In the genomic region with DNA sequence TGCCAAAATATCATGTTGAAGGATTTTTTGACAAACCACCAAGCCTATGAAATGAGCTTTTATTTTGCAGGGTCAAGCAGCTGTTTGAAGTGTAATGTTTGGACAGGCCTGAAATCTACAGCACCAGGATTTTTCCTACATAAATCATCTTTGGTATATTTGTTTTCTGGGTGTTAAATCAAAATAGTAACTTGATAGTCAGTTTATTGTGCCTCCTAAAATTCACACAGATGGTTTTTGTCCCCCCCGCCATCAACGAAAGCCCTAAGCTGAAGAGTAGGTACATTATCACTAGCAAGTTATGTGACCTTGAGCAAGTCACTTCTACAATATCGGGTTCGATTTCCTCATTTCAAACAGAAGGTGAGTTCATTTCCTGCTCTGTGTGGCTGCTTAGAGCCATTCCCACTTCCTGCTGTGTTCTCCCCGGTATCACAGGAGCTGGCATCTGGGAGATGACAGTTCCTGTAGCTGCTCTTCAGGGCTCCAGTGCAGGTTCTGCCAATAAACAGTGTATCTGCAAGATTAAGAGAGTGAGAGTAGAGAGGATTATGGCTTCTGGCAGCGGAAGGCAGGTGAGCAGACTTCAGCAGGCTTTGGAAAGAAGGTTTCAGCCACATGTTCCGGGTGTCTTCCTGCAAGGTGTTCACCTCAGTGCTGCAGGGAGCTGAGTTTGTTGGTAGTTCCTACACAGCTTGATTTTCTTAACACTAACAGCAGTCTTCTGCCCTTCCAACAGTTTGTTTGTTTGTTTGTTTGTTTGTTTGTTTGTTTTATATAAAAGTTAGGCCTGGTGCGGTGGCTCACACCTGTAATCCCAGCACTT, we compare ENCODE assay signal across 10 cellular contexts. TPM values are rescaled to one million over a fixed set of nuclear protein-coding genes. Genes with fewer than 3 reads are reported as not detected.
DNase-seq lines count a peak whose midpoint lies in the region; ATAC-seq lines count a peak whose summit lies in the region.
"Had no signal": no experiment of that assay in that cellular context is flagged by ENCODE, and none has a peak within 500 bp of the region (broad histone marks: within the 10 kb centered on the region; RNA-seq: fewer than 3 reads in every experiment).

No MANE protein-coding gene starts in this region.

- ATAC-seq in activated CD8-positive, alpha-beta T cell treated with anti-CD3 and anti-CD28 coated beads, Interleukin-2, amount 10 ng/mL, durations not matched to agents 7 days and 5 days = peak; percentile 57
- ATAC-seq in HG03095 (IDR thresholded peaks at IDR 0.05; ENCODE audit: unreplicated experiment) (no peak), HG03354 (IDR thresholded peaks at IDR 0.05; ENCODE audit: poor library complexity, severe bottlenecking, unreplicated experiment) (no peak)
- ATAC-seq: left lobe of liver had no signal

- DNase-seq in ELR (ENCODE audit: low read depth) = peak; percentile 58
- peak; percentile 36 for DNase-seq in KBM-7
- DNase-seq in activated CD8-positive, alpha-beta T cell treated with anti-CD3 and anti-CD28 coated beads, Interleukin-2, amount 10 ng/mL, durations not matched to agents 7 days and 5 days = peak; percentile 27
- DNase-seq in lung microvascular endothelial cell (ENCODE audit: low read depth in 2 of 2) = peak; percentile 41 to 44
- DNase-seq in nucleus accumbens (lab: John Stamatoyannopoulos, UW) = no peak
- DNase-seq in NCI-H345 treated with DMSO at 0.1 percent for 48 hours (lab: John Stamatoyannopoulos, UW; ENCODE audit: unreplicated experiment) = no peak
- DNase-seq: NCI-H1436 had no signal

- peaks cover 11% of the 10 kb centered on the region for H3K4me1 Mint-ChIP-seq in activated CD8-positive, alpha-beta T cell treated with anti-CD3 and anti-CD28 coated beads, Interleukin-2, amount 10 ng/mL, durations not matched to agents 7 days and 5 days (ENCODE audit: low read depth)

- H3K36me3 Mint-ChIP-seq in activated CD8-positive, alpha-beta T cell treated with anti-CD3 and anti-CD28 coated beads, Interleukin-2, amount 10 ng/mL, durations not matched to agents 7 days and 5 days (ENCODE audit: low read depth) = no peaks in the 10 kb centered on the region

- H3K27me3 Mint-ChIP-seq in activated CD8-positive, alpha-beta T cell treated with anti-CD3 and anti-CD28 coated beads, Interleukin-2, amount 10 ng/mL, durations not matched to agents 7 days and 5 days (ENCODE audit: low read depth) = no peaks in the 10 kb centered on the region

- CTCF ChIA-PET in activated CD8-positive, alpha-beta T cell treated with anti-CD3 and anti-CD28 coated beads, Interleukin-2, amount 10 ng/mL, durations not matched to agents 7 days and 5 days (lab: Charles Lee) = interaction anchor here (0.7 to 2.9 kb wide), 3 partner anchors 22 to 422 kb away, joined by 3 to 12 read pairs (median 5); no protein-coding TSS in a partner anchor

- peak overlapping the region; percentile 77 for H3K27ac Mint-ChIP-seq in activated CD8-positive, alpha-beta T cell treated with anti-CD3 and anti-CD28 coated beads, Interleukin-2, amount 10 ng/mL, durations not matched to agents 7 days and 5 days

- H3K4me3 Mint-ChIP-seq in activated CD8-positive, alpha-beta T cell treated with anti-CD3 and anti-CD28 coated beads, Interleukin-2, amount 10 ng/mL, durations not matched to agents 7 days and 5 days = peak overlapping the region; percentile 27

- H3K9me3 Mint-ChIP-seq in activated CD8-positive, alpha-beta T cell treated with anti-CD3 and anti-CD28 coated beads, Interleukin-2, amount 10 ng/mL, durations not matched to agents 7 days and 5 days (ENCODE audit: insufficient read depth) = no peaks in the 10 kb centered on the region

- POLR2A ChIA-PET in activated CD8-positive, alpha-beta T cell treated with anti-CD3 and anti-CD28 coated beads, Interleukin-2, amount 10 ng/mL, durations not matched to agents 7 days and 5 days (lab: Charles Lee) = interaction anchor here (1.2 kb wide), 1 partner anchor 13 kb away, joined by 3 read pairs; no protein-coding TSS in a partner anchor

- in situ Hi-C loops in KBM-7 (cut with MboI; ENCODE audit: low pct_unique_long_range_greater_than_20kb, low sequenced_read_pairs) = loop anchor here (25.0 kb wide), 1 partner anchor 94 kb away; no protein-coding TSS in a partner anchor

RNA-seq across cellular contexts. Expression of gene GNE, which starts 48.4 kb away (rescaled TPM):
- 10 to 100 TPM; 15.2 to 16.1 TPM for total RNA-seq in activated CD8-positive, alpha-beta T cell treated with anti-CD3 and anti-CD28 coated beads, Interleukin-2, amount 10 ng/mL, durations not matched to agents 7 days and 5 days
- total RNA-seq in lung microvascular endothelial cell = 9.2 and 13.5 TPM in 2 replicates

Comparison
In these comparisons a context has a peak if more than half of its experiments do, and no peak if none do; other contexts are left out.
1. DNase-seq: peak in ELR (single experiment), KBM-7 (single experiment), activated CD8-positive, alpha-beta T cell treated with anti-CD3 and anti-CD28 coated beads, Interleukin-2, amount 10 ng/mL, durations not matched to agents 7 days and 5 days (single experiment) and lung microvascular endothelial cell (2 of 2); none in nucleus accumbens (0 of 56) and NCI-H345 treated with DMSO at 0.1 percent for 48 hours (single experiment).